Comparison of ENCODE assay signal across 1 cellular context in the genomic region with DNA sequence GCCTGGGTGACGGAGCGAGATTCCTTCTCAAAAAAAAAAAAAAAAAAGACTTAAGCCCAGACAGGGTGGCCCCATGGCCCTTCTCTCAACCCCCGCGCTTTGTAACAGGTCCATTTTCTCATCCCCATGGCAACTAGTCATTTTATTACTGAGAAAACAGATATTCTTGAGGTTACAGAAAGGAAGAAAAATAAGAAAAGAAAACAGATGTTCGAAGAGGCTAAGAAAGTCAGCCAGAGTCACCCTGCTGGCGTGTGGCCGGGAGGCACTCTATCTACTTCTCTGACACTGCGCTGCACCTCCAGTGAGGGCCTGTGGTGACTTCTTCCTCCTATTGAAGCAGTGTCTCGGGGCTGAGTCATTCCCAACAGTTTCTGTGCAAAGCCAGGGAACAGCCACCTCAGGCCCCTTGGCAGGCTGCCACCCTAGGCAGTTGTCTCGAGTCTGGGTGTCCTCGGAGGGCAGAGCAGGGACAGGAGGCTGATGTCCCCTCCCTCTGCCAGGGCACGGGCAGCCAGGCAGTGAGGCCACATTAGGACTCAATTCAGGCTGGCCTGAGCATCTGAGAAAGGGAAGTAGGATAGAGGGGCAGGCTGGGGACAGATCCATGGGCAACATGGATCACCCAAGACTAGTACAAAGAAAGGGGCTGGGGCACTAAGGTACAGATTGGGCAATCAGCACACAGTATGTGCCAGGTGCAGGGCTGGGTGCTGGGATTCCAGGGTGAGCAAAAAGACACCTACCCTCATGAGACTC.
TF ChIP-seq lines count a peak whose summit lies in the region.

No MANE protein-coding gene starts in this region.

TF ChIP-seq in GM23338, 12 proteins besides CTCF, POLR2A, EP300 and RAD21 (continued from another document):
- TF ChIP-seq, protein P1, sequence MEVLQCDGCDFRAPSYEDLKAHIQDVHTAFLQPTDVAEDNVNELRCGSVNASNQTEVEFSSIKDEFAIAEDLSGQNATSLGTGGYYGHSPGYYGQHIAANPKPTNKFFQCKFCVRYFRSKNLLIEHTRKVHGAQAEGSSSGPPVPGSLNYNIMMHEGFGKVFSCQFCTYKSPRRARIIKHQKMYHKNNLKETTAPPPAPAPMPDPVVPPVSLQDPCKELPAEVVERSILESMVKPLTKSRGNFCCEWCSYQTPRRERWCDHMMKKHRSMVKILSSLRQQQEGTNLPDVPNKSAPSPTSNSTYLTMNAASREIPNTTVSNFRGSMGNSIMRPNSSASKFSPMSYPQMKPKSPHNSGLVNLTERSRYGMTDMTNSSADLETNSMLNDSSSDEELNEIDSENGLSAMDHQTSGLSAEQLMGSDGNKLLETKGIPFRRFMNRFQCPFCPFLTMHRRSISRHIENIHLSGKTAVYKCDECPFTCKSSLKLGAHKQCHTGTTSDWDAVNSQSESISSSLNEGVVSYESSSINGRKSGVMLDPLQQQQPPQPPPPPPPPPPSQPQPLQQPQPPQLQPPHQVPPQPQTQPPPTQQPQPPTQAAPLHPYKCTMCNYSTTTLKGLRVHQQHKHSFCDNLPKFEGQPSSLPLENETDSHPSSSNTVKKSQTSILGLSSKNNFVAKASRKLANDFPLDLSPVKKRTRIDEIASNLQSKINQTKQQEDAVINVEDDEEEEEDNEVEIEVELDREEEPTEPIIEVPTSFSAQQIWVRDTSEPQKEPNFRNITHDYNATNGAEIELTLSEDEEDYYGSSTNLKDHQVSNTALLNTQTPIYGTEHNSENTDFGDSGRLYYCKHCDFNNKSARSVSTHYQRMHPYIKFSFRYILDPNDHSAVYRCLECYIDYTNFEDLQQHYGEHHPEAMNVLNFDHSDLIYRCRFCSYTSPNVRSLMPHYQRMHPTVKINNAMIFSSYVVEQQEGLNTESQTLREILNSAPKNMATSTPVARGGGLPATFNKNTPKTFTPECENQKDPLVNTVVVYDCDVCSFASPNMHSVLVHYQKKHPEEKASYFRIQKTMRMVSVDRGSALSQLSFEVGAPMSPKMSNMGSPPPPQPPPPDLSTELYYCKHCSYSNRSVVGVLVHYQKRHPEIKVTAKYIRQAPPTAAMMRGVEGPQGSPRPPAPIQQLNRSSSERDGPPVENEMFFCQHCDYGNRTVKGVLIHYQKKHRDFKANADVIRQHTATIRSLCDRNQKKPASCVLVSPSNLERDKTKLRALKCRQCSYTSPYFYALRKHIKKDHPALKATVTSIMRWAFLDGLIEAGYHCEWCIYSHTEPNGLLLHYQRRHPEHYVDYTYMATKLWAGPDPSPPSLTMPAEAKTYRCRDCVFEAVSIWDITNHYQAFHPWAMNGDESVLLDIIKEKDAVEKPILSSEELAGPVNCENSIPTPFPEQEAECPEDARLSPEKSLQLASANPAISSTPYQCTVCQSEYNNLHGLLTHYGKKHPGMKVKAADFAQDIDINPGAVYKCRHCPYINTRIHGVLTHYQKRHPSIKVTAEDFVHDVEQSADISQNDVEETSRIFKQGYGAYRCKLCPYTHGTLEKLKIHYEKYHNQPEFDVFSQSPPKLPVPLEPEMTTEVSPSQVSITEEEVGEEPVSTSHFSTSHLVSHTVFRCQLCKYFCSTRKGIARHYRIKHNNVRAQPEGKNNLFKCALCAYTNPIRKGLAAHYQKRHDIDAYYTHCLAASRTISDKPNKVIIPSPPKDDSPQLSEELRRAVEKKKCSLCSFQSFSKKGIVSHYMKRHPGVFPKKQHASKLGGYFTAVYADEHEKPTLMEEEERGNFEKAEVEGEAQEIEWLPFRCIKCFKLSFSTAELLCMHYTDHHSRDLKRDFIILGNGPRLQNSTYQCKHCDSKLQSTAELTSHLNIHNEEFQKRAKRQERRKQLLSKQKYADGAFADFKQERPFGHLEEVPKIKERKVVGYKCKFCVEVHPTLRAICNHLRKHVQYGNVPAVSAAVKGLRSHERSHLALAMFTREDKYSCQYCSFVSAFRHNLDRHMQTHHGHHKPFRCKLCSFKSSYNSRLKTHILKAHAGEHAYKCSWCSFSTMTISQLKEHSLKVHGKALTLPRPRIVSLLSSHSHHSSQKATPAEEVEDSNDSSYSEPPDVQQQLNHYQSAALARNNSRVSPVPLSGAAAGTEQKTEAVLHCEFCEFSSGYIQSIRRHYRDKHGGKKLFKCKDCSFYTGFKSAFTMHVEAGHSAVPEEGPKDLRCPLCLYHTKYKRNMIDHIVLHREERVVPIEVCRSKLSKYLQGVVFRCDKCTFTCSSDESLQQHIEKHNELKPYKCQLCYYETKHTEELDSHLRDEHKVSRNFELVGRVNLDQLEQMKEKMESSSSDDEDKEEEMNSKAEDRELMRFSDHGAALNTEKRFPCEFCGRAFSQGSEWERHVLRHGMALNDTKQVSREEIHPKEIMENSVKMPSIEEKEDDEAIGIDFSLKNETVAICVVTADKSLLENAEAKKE (CRISPR knock-in tag; IDR thresholded peaks at IDR 0.05) = no peak
- TF ChIP-seq, protein P2, sequence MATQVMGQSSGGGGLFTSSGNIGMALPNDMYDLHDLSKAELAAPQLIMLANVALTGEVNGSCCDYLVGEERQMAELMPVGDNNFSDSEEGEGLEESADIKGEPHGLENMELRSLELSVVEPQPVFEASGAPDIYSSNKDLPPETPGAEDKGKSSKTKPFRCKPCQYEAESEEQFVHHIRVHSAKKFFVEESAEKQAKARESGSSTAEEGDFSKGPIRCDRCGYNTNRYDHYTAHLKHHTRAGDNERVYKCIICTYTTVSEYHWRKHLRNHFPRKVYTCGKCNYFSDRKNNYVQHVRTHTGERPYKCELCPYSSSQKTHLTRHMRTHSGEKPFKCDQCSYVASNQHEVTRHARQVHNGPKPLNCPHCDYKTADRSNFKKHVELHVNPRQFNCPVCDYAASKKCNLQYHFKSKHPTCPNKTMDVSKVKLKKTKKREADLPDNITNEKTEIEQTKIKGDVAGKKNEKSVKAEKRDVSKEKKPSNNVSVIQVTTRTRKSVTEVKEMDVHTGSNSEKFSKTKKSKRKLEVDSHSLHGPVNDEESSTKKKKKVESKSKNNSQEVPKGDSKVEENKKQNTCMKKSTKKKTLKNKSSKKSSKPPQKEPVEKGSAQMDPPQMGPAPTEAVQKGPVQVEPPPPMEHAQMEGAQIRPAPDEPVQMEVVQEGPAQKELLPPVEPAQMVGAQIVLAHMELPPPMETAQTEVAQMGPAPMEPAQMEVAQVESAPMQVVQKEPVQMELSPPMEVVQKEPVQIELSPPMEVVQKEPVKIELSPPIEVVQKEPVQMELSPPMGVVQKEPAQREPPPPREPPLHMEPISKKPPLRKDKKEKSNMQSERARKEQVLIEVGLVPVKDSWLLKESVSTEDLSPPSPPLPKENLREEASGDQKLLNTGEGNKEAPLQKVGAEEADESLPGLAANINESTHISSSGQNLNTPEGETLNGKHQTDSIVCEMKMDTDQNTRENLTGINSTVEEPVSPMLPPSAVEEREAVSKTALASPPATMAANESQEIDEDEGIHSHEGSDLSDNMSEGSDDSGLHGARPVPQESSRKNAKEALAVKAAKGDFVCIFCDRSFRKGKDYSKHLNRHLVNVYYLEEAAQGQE (IDR thresholded peaks at IDR 0.05; ENCODE audit: unreplicated experiment) = no peak
- TF ChIP-seq, protein P3, sequence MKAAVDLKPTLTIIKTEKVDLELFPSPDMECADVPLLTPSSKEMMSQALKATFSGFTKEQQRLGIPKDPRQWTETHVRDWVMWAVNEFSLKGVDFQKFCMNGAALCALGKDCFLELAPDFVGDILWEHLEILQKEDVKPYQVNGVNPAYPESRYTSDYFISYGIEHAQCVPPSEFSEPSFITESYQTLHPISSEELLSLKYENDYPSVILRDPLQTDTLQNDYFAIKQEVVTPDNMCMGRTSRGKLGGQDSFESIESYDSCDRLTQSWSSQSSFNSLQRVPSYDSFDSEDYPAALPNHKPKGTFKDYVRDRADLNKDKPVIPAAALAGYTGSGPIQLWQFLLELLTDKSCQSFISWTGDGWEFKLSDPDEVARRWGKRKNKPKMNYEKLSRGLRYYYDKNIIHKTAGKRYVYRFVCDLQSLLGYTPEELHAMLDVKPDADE (IDR thresholded peaks at IDR 0.05) = no peak
- no peak for TF ChIP-seq EZH2 (IDR thresholded peaks at IDR 0.05; ENCODE audit: low read depth, unreplicated experiment)
- no peak for TF ChIP-seq POLR2AphosphoS5 (IDR thresholded peaks at IDR 0.05; ENCODE audit: low read depth)
- TF ChIP-seq CREB1 (CRISPR knock-in tag; IDR thresholded peaks at IDR 0.05; ENCODE audit: low read depth) = no peak
- TF ChIP-seq STAT1 (IDR thresholded peaks at IDR 0.05; ENCODE audit: unreplicated experiment) = no peak
- TF ChIP-seq EZH2phosphoT487 (IDR thresholded peaks at IDR 0.05; ENCODE audit: unreplicated experiment) = no peak
